ENCODE assay signal across 35 cellular contexts in genomic region chr4:76958891-76959290, GRCh38.
"Had no signal": no experiment of that assay in that cellular context is flagged by ENCODE, and none has a peak within 500 bp of the region (broad histone marks: within the 10 kb centered on the region; RNA-seq: fewer than 3 reads in every experiment).

No MANE protein-coding gene starts in this region.

- H3K4me3 Mint-ChIP-seq: activated B cell treated with CpG ODN at 0.5 μM for 24 hours; activated CD8-positive, alpha-beta T cell treated with anti-CD3 and anti-CD28 coated beads for 36 hours; activated naive CD4-positive, alpha-beta T cell treated with anti-CD3 and anti-CD28 coated beads for 36 hours; activated naive CD4-positive, alpha-beta T cell treated with anti-CD3 and anti-CD28 coated beads, Interleukin-2, amount 50 U/mL, for 24 hours; activated naive CD8-positive, alpha-beta T cell treated with anti-CD3 and anti-CD28 coated beads for 36 hours; activated naive CD8-positive, alpha-beta T cell treated with anti-CD3 and anti-CD28 coated beads, Interleukin-2, amount 50 U/mL, for 24 hours; activated T-cell treated with anti-CD3 and anti-CD28 coated beads, Interleukin-2, amount 50 U/mL, for 4 hours; effector memory CD8-positive, alpha-beta T cell; T-helper 17 cell; T-helper 2 cell treated with Interferon-gamma antibody and Interleukin-4, amounts not matched to agents 5 μg/mL and 100 μg/mL, for 36 hours had no signal

- ATAC-seq: activated CD4-positive, CD25-positive, alpha-beta regulatory T cell treated with anti-CD3 and anti-CD28 coated beads, Interleukin-2, amount 50 U/mL, for 24 hours; activated CD8-positive, alpha-beta T cell treated with anti-CD3 and anti-CD28 coated beads for 36 hours; activated naive CD8-positive, alpha-beta T cell treated with anti-CD3 and anti-CD28 coated beads, Interleukin-2, amount 50 U/mL, for 24 hours; activated T-cell treated with anti-CD3 and anti-CD28 coated beads, Interleukin-2, amount 50 U/mL, for 4 hours; body of pancreas; effector memory CD8-positive, alpha-beta T cell; gastroesophageal sphincter; T-helper 17 cell had no signal

- DNase-seq: activated B cell treated with CpG ODN at 0.5 μM for 24 hours; activated CD4-positive, alpha-beta T cell treated with anti-CD3 and anti-CD28 coated beads for 48 hours; activated CD4-positive, alpha-beta T cell treated with anti-CD3 and anti-CD28 coated beads, Interleukin-2, amount 50 U/mL, for 1 hour; activated CD4-positive, alpha-beta T cell treated with anti-CD3 and anti-CD28 coated beads, Interleukin-2, amount 50 U/mL, for 48 hours; activated CD8-positive, alpha-beta memory T cell treated with anti-CD3 and anti-CD28 coated beads for 24 hours; activated CD8-positive, alpha-beta T cell treated with anti-CD3 and anti-CD28 coated beads for 36 hours; activated effector memory CD4-positive, alpha-beta T cell treated with anti-CD3 and anti-CD28 coated beads, Interleukin-2, amount 50 U/mL, for 16 hours; activated naive CD4-positive, alpha-beta T cell treated with anti-CD3 and anti-CD28 coated beads for 36 hours; activated naive CD8-positive, alpha-beta T cell treated with anti-CD3 and anti-CD28 coated beads for 36 hours; activated naive CD8-positive, alpha-beta T cell treated with anti-CD3 and anti-CD28 coated beads, Interleukin-2, amount 50 U/mL, for 24 hours; activated T-cell treated with anti-CD3 and anti-CD28 coated beads, Interleukin-2, amount 50 U/mL, for 4 hours; adrenal gland; amygdala; aorta; body of pancreas; caudate nucleus; cortex of kidney; dermis blood vessel endothelial cell; effector CD4-positive, alpha-beta T cell; effector memory CD8-positive, alpha-beta T cell; esophagus squamous epithelium; foreskin melanocyte; head of caudate nucleus; T-helper 1 cell; T-helper 17 cell; T1000; WERI-Rb-1 had no signal

- FAIRE-seq: colon, endometrium, endothelial cell of umbilical vein had no signal

- H3K27ac Mint-ChIP-seq: activated B cell treated with CpG ODN at 0.5 μM for 24 hours; activated CD8-positive, alpha-beta T cell treated with anti-CD3 and anti-CD28 coated beads for 36 hours; activated naive CD4-positive, alpha-beta T cell treated with anti-CD3 and anti-CD28 coated beads for 36 hours; activated naive CD4-positive, alpha-beta T cell treated with anti-CD3 and anti-CD28 coated beads, Interleukin-2, amount 50 U/mL, for 24 hours; activated naive CD8-positive, alpha-beta T cell treated with anti-CD3 and anti-CD28 coated beads for 36 hours; activated T-helper 2 cell treated with anti-CD3 and anti-CD28 coated beads, Interferon-gamma antibody, Interleukin-2, Interleukin-4, amounts not matched to agents 10 μg/mL and 5 μg/mL and 100 μg/mL, durations not matched to agents 14 hours and 24 hours and 36 hours; effector memory CD8-positive, alpha-beta T cell; T-helper 17 cell; T-helper 2 cell treated with Interferon-gamma antibody and Interleukin-4, amounts not matched to agents 5 μg/mL and 100 μg/mL, for 36 hours had no signal

- H3K27me3 Mint-ChIP-seq: activated B cell treated with CpG ODN at 0.5 μM for 24 hours; activated CD8-positive, alpha-beta T cell treated with anti-CD3 and anti-CD28 coated beads for 36 hours; activated naive CD8-positive, alpha-beta T cell treated with anti-CD3 and anti-CD28 coated beads for 36 hours; activated naive CD8-positive, alpha-beta T cell treated with anti-CD3 and anti-CD28 coated beads, Interleukin-2, amount 50 U/mL, for 24 hours; effector memory CD8-positive, alpha-beta T cell; T-helper 17 cell had no signal

- H3K9me3 Mint-ChIP-seq: activated B cell treated with CpG ODN at 0.5 μM for 24 hours; activated CD8-positive, alpha-beta T cell treated with anti-CD3 and anti-CD28 coated beads for 36 hours; activated naive CD4-positive, alpha-beta T cell treated with anti-CD3 and anti-CD28 coated beads for 36 hours; activated naive CD4-positive, alpha-beta T cell treated with anti-CD3 and anti-CD28 coated beads, Interleukin-2, amount 50 U/mL, for 24 hours; activated naive CD8-positive, alpha-beta T cell treated with anti-CD3 and anti-CD28 coated beads for 36 hours; activated T-cell treated with anti-CD3 and anti-CD28 coated beads, Interleukin-2, amount 50 U/mL, for 4 hours; activated T-helper 2 cell treated with anti-CD3 and anti-CD28 coated beads, Interferon-gamma antibody, Interleukin-2, Interleukin-4, amounts not matched to agents 10 μg/mL and 5 μg/mL and 100 μg/mL, durations not matched to agents 14 hours and 24 hours and 36 hours; effector memory CD8-positive, alpha-beta T cell; T-helper 2 cell treated with Interferon-gamma antibody and Interleukin-4, amounts not matched to agents 5 μg/mL and 100 μg/mL, for 36 hours had no signal

- H3K4me1 Mint-ChIP-seq: activated B cell treated with CpG ODN at 0.5 μM for 24 hours had no signal
